Comparison of ENCODE assay signal across 9 cellular contexts in genomic region chr1:25744140-25744581, GRCh38. TPM values are rescaled to one million over a fixed set of nuclear protein-coding genes. Genes with fewer than 3 reads are reported as not detected.
DNase-seq lines count a peak whose midpoint lies in the region; ATAC-seq and TF ChIP-seq lines count a peak whose summit lies in the region.
"Had no signal": no experiment of that assay in that cellular context is flagged by ENCODE, and none has a peak within 500 bp of the region (broad histone marks: within the 10 kb centered on the region; RNA-seq: fewer than 3 reads in every experiment).

No MANE protein-coding gene starts in this region.

- peak; percentile 69 for TF ChIP-seq CTCF in BJ (IDR thresholded peaks at IDR 0.05; ENCODE audit: insufficient read depth, low read depth, low read length)
- peak; percentile 33; the same call in 1 of the 2 replicates for TF ChIP-seq CTCF in LNCaP clone FGC (IDR thresholded peaks at IDR 0.05; ENCODE audit: control insufficient read depth, extremely low read depth, insufficient read depth)

- POLR2A ChIA-PET in BJ (lab: Charles Lee): no interaction called here

- H3K9ac ChIP-seq in subcutaneous abdominal adipose tissue (ENCODE audit: low read length in 5 of 5): peak overlapping the region; percentile 13 to 81 (median 52)

- H3K27me3 Mint-ChIP-seq in stimulated activated memory B cell treated with anti-CD40 and anti-IgM and Interleukin-4, amounts not matched to agents 10 μg/mL and 1 μg/mL and 100 μg/mL, for 72 hours: peaks cover 45% of the 10 kb centered on the region

- H3K4me1 ChIP-seq in subcutaneous abdominal adipose tissue (ENCODE audit: control insufficient read depth in 5 of 5, insufficient read depth in 5 of 5, low read length in 5 of 5): peaks cover 16 to 27% (median 25%) of the 10 kb centered on the region in 5 donors

- H3K36me3 Mint-ChIP-seq in stimulated activated memory B cell treated with anti-CD40 and anti-IgM and Interleukin-4, amounts not matched to agents 10 μg/mL and 1 μg/mL and 100 μg/mL, for 72 hours: no peaks in the 10 kb centered on the region

- CTCF ChIA-PET in BJ (lab: Yijun Ruan, JAX): interaction anchor here (0.6 to 3.0 kb wide), 6 partner anchors 11 to 138 kb away, joined by 3 to 20 read pairs (median 4); no protein-coding TSS in a partner anchor

- H3K27me3 ChIP-seq in BJ (ENCODE audit: control insufficient read depth, insufficient read depth, low read length) (peaks cover 5% of the 10 kb centered on the region), subcutaneous abdominal adipose tissue (ENCODE audit: control insufficient read depth in 5 of 5, insufficient read depth in 4 of 5, low read length in 5 of 5) (peaks cover 0 to 7% (median 0%) of the 10 kb centered on the region in 5 donors)

- H3K36me3 ChIP-seq in BJ (ENCODE audit: control insufficient read depth, insufficient read depth, low read length) (no peaks in the 10 kb centered on the region), subcutaneous abdominal adipose tissue (ENCODE audit: control insufficient read depth in 5 of 5, insufficient read depth in 5 of 5, low read length in 5 of 5) (peaks cover 0 to under 1% (median 0%) of the 10 kb centered on the region in 5 donors)

- H3K27ac ChIP-seq in subcutaneous abdominal adipose tissue (ENCODE audit: low read depth, low read length): peak overlapping the region; percentile 94
- H3K27ac ChIP-seq: epithelial cell of prostate had no signal

- no peak overlapping the region for H3K4me3 Mint-ChIP-seq in stimulated activated memory B cell treated with anti-CD40 and anti-IgM and Interleukin-4, amounts not matched to agents 10 μg/mL and 1 μg/mL and 100 μg/mL, for 72 hours

- peak; percentile 5 for DNase-seq in BJ (ENCODE audit: low read depth)
- no peak for DNase-seq in LNCaP clone FGC (ENCODE audit: low read depth)
- peak; percentile 64 for DNase-seq in brain pericyte (ENCODE audit: low read depth, low spot score)
- peak; percentile 75 for DNase-seq in islet precursor cell
- no peak for DNase-seq in T-helper 1 cell

- H3K9me3 ChIP-seq in subcutaneous abdominal adipose tissue (ENCODE audit: control insufficient read depth in 5 of 5, low read length in 5 of 5): no peaks in the 10 kb centered on the region

- no peaks in the 10 kb centered on the region for H3K4me1 Mint-ChIP-seq in stimulated activated memory B cell treated with anti-CD40 and anti-IgM and Interleukin-4, amounts not matched to agents 10 μg/mL and 1 μg/mL and 100 μg/mL, for 72 hours

- no peaks in the 10 kb centered on the region for H3K9me3 Mint-ChIP-seq in stimulated activated memory B cell treated with anti-CD40 and anti-IgM and Interleukin-4, amounts not matched to agents 10 μg/mL and 1 μg/mL and 100 μg/mL, for 72 hours

- no peak overlapping the region for H3K27ac Mint-ChIP-seq in stimulated activated memory B cell treated with anti-CD40 and anti-IgM and Interleukin-4, amounts not matched to agents 10 μg/mL and 1 μg/mL and 100 μg/mL, for 72 hours

- H3K4me3 ChIP-seq in BJ (ENCODE audit: low read depth, low read length) (no peak overlapping the region), LNCaP clone FGC (ENCODE audit: low read depth, low read length) (no peak overlapping the region), subcutaneous abdominal adipose tissue (ENCODE audit: low read depth in 1 of 5, low read length in 5 of 5) (peak overlapping the region in 1 of 5 donors; percentile 22)

- ATAC-seq in stimulated activated memory B cell treated with anti-CD40 and anti-IgM and Interleukin-4, amounts not matched to agents 10 μg/mL and 1 μg/mL and 100 μg/mL, for 72 hours: no peak
- no peak for ATAC-seq in GM21367 (IDR thresholded peaks at IDR 0.05; ENCODE audit: unreplicated experiment)

RNA-seq across cellular contexts. Expression of gene SELENON, which starts 55.8 kb away (rescaled TPM):
- polyA plus RNA-seq in BJ (2011; rRNA removed): 29.4 and 39.9 TPM in 2 replicates
- 33.4 and 69.0 TPM in 2 replicates for polyA minus RNA-seq in BJ (2011; rRNA and poly(A)+ RNA removed)

Comparison
In these comparisons a context has a peak if more than half of its experiments do, and no peak if none do; other contexts are left out.
1. DNase-seq: peak in BJ (single experiment), brain pericyte (single experiment) and islet precursor cell (single experiment); none in LNCaP clone FGC (single experiment) and T-helper 1 cell (0 of 5).